ENCODE assay signal across 13 cellular contexts in genomic region chr2:152223997-152224396, GRCh38. TPM values are rescaled to one million over a fixed set of nuclear protein-coding genes. Genes with fewer than 3 reads are reported as not detected.
DNase-seq lines count a peak whose midpoint lies in the region; ATAC-seq, FAIRE-seq and TF ChIP-seq lines count a peak whose summit lies in the region.
"Had no signal": no experiment of that assay in that cellular context is flagged by ENCODE, and none has a peak within 500 bp of the region (broad histone marks: within the 10 kb centered on the region; RNA-seq: fewer than 3 reads in every experiment).

No MANE protein-coding gene starts in this region.

- DNase-seq in IMR-90 (peak; percentile 1), H1 (ENCODE audit: low read depth in 1 of 2, low spot score in 2 of 2) (no peak), smooth muscle cell (lab: John Stamatoyannopoulos, UW; ENCODE audit: unreplicated experiment) (no peak), NCI-H187 treated with DMSO at 0.1 percent for 48 hours (lab: John Stamatoyannopoulos, UW) (no peak), iPS-NIHi11 (ENCODE audit: low spot score) (no peak), frontal cortex (ENCODE audit: low spot score in 2 of 2) (no peak), COLO668 (lab: John Stamatoyannopoulos, UW; ENCODE audit: unreplicated experiment) (no peak)
- DNase-seq: activated gamma-delta T cell, glutamatergic neuron, HFFc6, MM.1S had no signal

- dilution Hi-C loops in IMR-90 (cut with HindIII; ENCODE audit: low sequenced_read_pairs, unreplicated experiment) = no loop called here

- H3K4ac ChIP-seq in IMR-90 (ENCODE audit: low read depth, low read length) (peak overlapping the region; percentile 20; the same call in 1 of the 2 replicates), H1 (replicated peaks; ENCODE audit: insufficient read length, low read depth, low read length) (no peak overlapping the region)

- H2BK15ac ChIP-seq in IMR-90 (ENCODE audit: low read depth, low read length) = no peak overlapping the region; the same call in 2 of the 3 replicates
- H2BK15ac ChIP-seq in H1 (ENCODE audit: low read length) = no peak overlapping the region

- TF ChIP-seq CTCF in IMR-90 (conservative IDR thresholded peaks at IDR 0.05; ENCODE audit: low read depth, low read length) = no peak
- TF ChIP-seq CTCF in H1 (IDR thresholded peaks at IDR 0.05; ENCODE audit: control extremely low read depth in 1 of 3, insufficient read depth in 1 of 3, low read depth in 1 of 3, low read length in 3 of 3) = no peak
- TF ChIP-seq CTCF in liver (IDR thresholded peaks at IDR 0.05; ENCODE audit: low read depth, low read length, missing input control) = no peak
- TF ChIP-seq CTCF in smooth muscle cell (IDR thresholded peaks at IDR 0.05; ENCODE audit: borderline replicate concordance, insufficient read depth, poor library complexity, severe bottlenecking) = no peak

- H3K4me1 ChIP-seq in IMR-90 (ENCODE audit: control insufficient read depth, insufficient read depth, low read length) = peaks cover 6% of the 10 kb centered on the region
- H3K4me1 ChIP-seq in H1 (replicated peaks in 1 of 4; ENCODE audit: control insufficient read depth in 3 of 4, insufficient read depth in 4 of 4, low read length in 3 of 4) = no peaks in the 10 kb centered on the region; a peak in 1 of 7 replicates
- H3K4me1 ChIP-seq in liver (ENCODE audit: control insufficient read depth in 4 of 4, insufficient read depth in 4 of 4, low read length in 3 of 4) = peaks cover 0 to 5% (median 3%) of the 10 kb centered on the region in 4 donors
- H3K4me1 ChIP-seq in smooth muscle cell (ENCODE audit: low read depth) = peaks cover 12% of the 10 kb centered on the region

- H2BK5ac ChIP-seq in IMR-90 (ENCODE audit: low read depth, low read length, poor library complexity, severe bottlenecking) (no peak overlapping the region), H1 (ENCODE audit: low read depth, low read length) (no peak overlapping the region)

- H4K91ac ChIP-seq in IMR-90 (ENCODE audit: insufficient read depth, low read depth, low read length) = peak overlapping the region; percentile 60; the same call in 1 of the 2 replicates
- H4K91ac ChIP-seq in H1 (replicated peaks; ENCODE audit: insufficient read length, low read length) = no peak overlapping the region

- peak; percentile 33; the same call in 1 of the 2 replicates for ATAC-seq in IMR-90 (ENCODE audit: low read depth)

- no peak overlapping the region for H3K4me2 ChIP-seq in IMR-90 (ENCODE audit: low read depth, low read length)
- no peak overlapping the region for H3K4me2 ChIP-seq in H1 (ENCODE audit: insufficient read depth in 1 of 2, low read depth in 2 of 2, low read length in 2 of 2)
- peak overlapping the region; percentile 72 for H3K4me2 ChIP-seq in smooth muscle cell

- H2BK20ac ChIP-seq in IMR-90 (ENCODE audit: low read depth, low read length) (peak overlapping the region; percentile 57), H1 (ENCODE audit: low read length) (no peak overlapping the region)

- POLR2A ChIA-PET in IMR-90 (lab: Charles Lee; ENCODE audit: unreplicated experiment) (interaction anchor here (0.6 kb wide), 1 partner anchor 13 kb away, joined by 3 read pairs; no protein-coding TSS in a partner anchor), H1 (lab: Charles Lee; ENCODE audit: partially characterized antibody) (no interaction called here)

- H3K18ac ChIP-seq in IMR-90 (ENCODE audit: low read depth, low read length) (peak overlapping the region; percentile 8; the same call in 1 of the 2 replicates), H1 (ENCODE audit: extremely low read depth, low read length) (no peak overlapping the region)

- CTCF ChIA-PET in IMR-90 (lab: Yijun Ruan, JAX) = no interaction called here
- CTCF ChIA-PET in H1 (lab: Charles Lee; ENCODE audit: partially characterized antibody) = interaction anchor here (0.7 kb wide), 1 partner anchor 381 kb away, joined by 3 read pairs; no protein-coding TSS in a partner anchor

- H3K79me1 ChIP-seq in IMR-90 (ENCODE audit: low read depth in 1 of 2, low read length in 2 of 2) (no peaks in the 10 kb centered on the region), H1 (ENCODE audit: low read depth, low read length) (no peaks in the 10 kb centered on the region)

- no peak overlapping the region for H2BK12ac ChIP-seq in H1 (ENCODE audit: low read depth, low read length)

- peaks cover 12% of the 10 kb centered on the region for H3F3A ChIP-seq in smooth muscle cell (ENCODE audit: low read depth)

- no peak for FAIRE-seq in H1 (lab: Jason Lieb, UNC)
- FAIRE-seq in frontal cortex (lab: Jason Lieb, UNC) = no peak
- FAIRE-seq: bronchial epithelial cell had no signal

- H3K23me2 ChIP-seq in H1 (ENCODE audit: low read depth, low read length) = no peaks in the 10 kb centered on the region

- no peak overlapping the region for H3K27ac ChIP-seq in IMR-90 (ENCODE audit: insufficient read depth, low read length)
- H3K27ac ChIP-seq in H1 (ENCODE audit: low read depth, low read length) = no peak overlapping the region
- no peak overlapping the region for H3K27ac ChIP-seq in liver (ENCODE audit: low read depth in 1 of 2, low read length in 2 of 2)
- peak overlapping the region; percentile 31 for H3K27ac ChIP-seq in smooth muscle cell (ENCODE audit: low read depth)

- TF ChIP-seq RAD21 in IMR-90 (IDR thresholded peaks at IDR 0.05; ENCODE audit: low read length) (no peak), H1 (IDR thresholded peaks at IDR 0.05 in 1 of 2, conservative IDR thresholded peaks at IDR 0.05 in 1 of 2; ENCODE audit: low read depth in 2 of 2, low read length in 2 of 2) (no peak), liver (IDR thresholded peaks at IDR 0.05) (no peak)

- H3K27me3 ChIP-seq in IMR-90 (ENCODE audit: control insufficient read depth, insufficient read depth, low read length) (no peaks in the 10 kb centered on the region), H1 (replicated peaks in 1 of 4; ENCODE audit: control insufficient read depth in 3 of 4, extremely low read depth in 1 of 4, insufficient read depth in 3 of 4, low read length in 3 of 4) (no peaks in the 10 kb centered on the region), liver (ENCODE audit: control insufficient read depth in 4 of 4, insufficient read depth in 4 of 4, low read length in 3 of 4) (no peaks in the 10 kb centered on the region), smooth muscle cell (ENCODE audit: low read depth) (no peaks in the 10 kb centered on the region)

- no CpG with 5 or more reads among the region's 2 CpGs for WGBS in IMR-90 (ENCODE audit: extremely low coverage in 2 of 2, insufficient read length in 1 of 2), 2 experiments
- 92% methylated on average over 2 of the region's 2 CpGs; no CpG with 5 or more reads in 1 of the 2 experiments for WGBS in H1 (ENCODE audit: extremely low coverage in 1 of 2, insufficient coverage in 1 of 2, insufficient read length in 1 of 2, insufficient replicate concordance in 2 of 2, low coverage in 1 of 2, low lambda C conversion rate in 2 of 2, missing lambda C conversion rate in 1 of 2), 2 experiments
- WGBS in liver = 70% methylated on average over 2 of the region's 2 CpGs
- 43% methylated on average over 2 of the region's 2 CpGs for WGBS in smooth muscle cell (ENCODE audit: low lambda C conversion rate)

- TF ChIP-seq EP300 in H1 (IDR thresholded peaks at IDR 0.05; ENCODE audit: borderline replicate concordance in 1 of 2, low read depth in 2 of 2, low read length in 2 of 2) = no peak

- H3K23ac ChIP-seq in IMR-90 (ENCODE audit: low read depth, low read length) (no peak overlapping the region), H1 (ENCODE audit: insufficient read length) (no peak overlapping the region)

- H3K79me2 ChIP-seq in H1 (ENCODE audit: control insufficient read depth in 1 of 2, insufficient read depth in 2 of 2, low read length in 2 of 2) (no peaks in the 10 kb centered on the region), smooth muscle cell (ENCODE audit: low read depth) (no peaks in the 10 kb centered on the region)

- no peak for TF ChIP-seq POLR2A in IMR-90 (IDR thresholded peaks at IDR 0.05; ENCODE audit: low read depth, low read length)
- TF ChIP-seq POLR2A in H1 (IDR thresholded peaks at IDR 0.05; ENCODE audit: control extremely low read depth in 1 of 2, low read depth in 2 of 2, low read length in 2 of 2) = no peak

- H4K5ac ChIP-seq in IMR-90 (ENCODE audit: low read depth, low read length) = no peak overlapping the region
- no peak overlapping the region for H4K5ac ChIP-seq in H1 (ENCODE audit: insufficient read length, low read depth, low read length)

- no peaks in the 10 kb centered on the region for H3K36me3 ChIP-seq in IMR-90 (ENCODE audit: control insufficient read depth, insufficient read depth, low read length)
- H3K36me3 ChIP-seq in H1 (ENCODE audit: control insufficient read depth in 2 of 4, insufficient read depth in 4 of 4, low read length in 3 of 4) = no peaks in the 10 kb centered on the region
- H3K36me3 ChIP-seq in liver (ENCODE audit: control insufficient read depth in 4 of 4, insufficient read depth in 3 of 4, low read depth in 1 of 4, low read length in 3 of 4) = no peaks in the 10 kb centered on the region
- no peaks in the 10 kb centered on the region for H3K36me3 ChIP-seq in smooth muscle cell (ENCODE audit: low read depth)

- BruUV-seq in IMR-90 (replicated peaks; lab: Mats Ljungman, UMichigan) = no TSS peak

- H2BK120ac ChIP-seq in IMR-90 (ENCODE audit: low read depth, low read length) = peak overlapping the region; percentile 56
- H2BK120ac ChIP-seq in H1 (replicated peaks; ENCODE audit: low read depth, low read length) = no peak overlapping the region

- H4K20me1 ChIP-seq in IMR-90 (ENCODE audit: insufficient read depth, low read length) = no peaks in the 10 kb centered on the region
- H4K20me1 ChIP-seq in H1 (replicated peaks in 1 of 2; ENCODE audit: control insufficient read depth in 1 of 2, insufficient read depth in 2 of 2, low read length in 2 of 2) = no peaks in the 10 kb centered on the region
- no peaks in the 10 kb centered on the region for H4K20me1 ChIP-seq in smooth muscle cell (ENCODE audit: low read depth)

- H3K9me3 ChIP-seq in IMR-90 (ENCODE audit: control insufficient read depth, insufficient read depth, low read length) (no peaks in the 10 kb centered on the region), H1 (ENCODE audit: insufficient read depth in 2 of 2, low read depth in 1 of 2, low read length in 1 of 2) (no peaks in the 10 kb centered on the region), liver (ENCODE audit: control insufficient read depth in 4 of 4, low read length in 3 of 4) (no peaks in the 10 kb centered on the region), smooth muscle cell (replicated peaks; ENCODE audit: low read depth) (no peaks in the 10 kb centered on the region)

- no peak overlapping the region for H3K9ac ChIP-seq in IMR-90 (ENCODE audit: low read depth, low read length)
- no peak overlapping the region for H3K9ac ChIP-seq in H1 (replicated peaks in 1 of 4; ENCODE audit: extremely low read depth in 1 of 4, low read depth in 3 of 4, low read length in 3 of 4)
- H3K9ac ChIP-seq in liver (ENCODE audit: low read depth in 1 of 2, low read length in 2 of 2) = no peak overlapping the region
- no peak overlapping the region for H3K9ac ChIP-seq in smooth muscle cell (ENCODE audit: low read depth)

- H3K56ac ChIP-seq in IMR-90 (ENCODE audit: extremely low read depth, insufficient read depth, low read length) (no peak overlapping the region), H1 (replicated peaks; ENCODE audit: insufficient read length, low read depth, low read length) (no peak overlapping the region)

- H3K14ac ChIP-seq in IMR-90 (replicated peaks; ENCODE audit: low read depth, low read length) (0 out of 2 replicates have a peak overlapping the region, but pooled peaks have one; percentile 60), H1 (ENCODE audit: insufficient read length) (no peak overlapping the region)

- H2AK9ac ChIP-seq in IMR-90 (replicated peaks; ENCODE audit: low read depth, low read length, poor library complexity) = no peak overlapping the region

- peak overlapping the region; percentile 80 for H2AFZ ChIP-seq in IMR-90 (replicated peaks; ENCODE audit: low read length, poor library complexity)
- H2AFZ ChIP-seq in H1 (ENCODE audit: low read length) = peak overlapping the region; percentile 17; the same call in 1 of the 2 replicates
- H2AFZ ChIP-seq in smooth muscle cell (ENCODE audit: low read depth) = peak overlapping the region; percentile 98

- peak overlapping the region; percentile 13 to 30; a peak in 1 of 4 replicates for H4K8ac ChIP-seq in IMR-90 (ENCODE audit: low read depth in 2 of 2, low read length in 2 of 2)
- no peak overlapping the region for H4K8ac ChIP-seq in H1 (ENCODE audit: extremely low read depth, insufficient read depth, low read length)

- no peak overlapping the region for H2AK5ac ChIP-seq in IMR-90 (ENCODE audit: low read depth, low read length)
- no peak overlapping the region for H2AK5ac ChIP-seq in H1 (ENCODE audit: low read depth, low read length)

- intact Hi-C loops in IMR-90 (cut with micrococcal nuclease) = no loop called here

- H3K4me3 ChIP-seq in IMR-90 (ENCODE audit: insufficient read depth, low read depth, low read length) (no peak overlapping the region), H1 (ENCODE audit: extremely low read depth in 1 of 4, insufficient read depth in 2 of 4, low read depth in 3 of 4, low read length in 4 of 4) (no peak overlapping the region), liver (ENCODE audit: low read depth in 1 of 3, low read length in 3 of 3) (no peak overlapping the region), smooth muscle cell (no peak overlapping the region)

- H3K9me1 ChIP-seq in IMR-90 (ENCODE audit: insufficient read depth, low read length) = 0 out of 2 replicates have a peak, but pooled peaks cover under 1% of the 10 kb centered on the region

- in situ Hi-C loops in IMR-90 (cut with MboI; ENCODE audit: low sequenced_read_pairs) = no loop called here

RNA-seq across cellular contexts. Expression of gene STAM2, which starts 48.4 kb away (rescaled TPM):
- total RNA-seq in IMR-90 (2012; rRNA removed) = 29.2 and 55.0 TPM in 2 replicates
- polyA plus RNA-seq in IMR-90 (2012; rRNA removed) = 10.1 and 12.5 TPM in 2 replicates
- polyA plus RNA-seq in IMR-90 (2012; cell fraction: cytosol; rRNA removed) = 1.9 and 2.4 TPM in 2 replicates
- polyA plus RNA-seq in IMR-90 (2012; cell fraction: nucleus; rRNA removed; ENCODE audit: low replicate concordance) = 4.8 and 35.4 TPM in 2 replicates
- 9.4 and 9.9 TPM in 2 replicates for total RNA-seq in H1 (2021; fragmentation: NEBNext Ultra II Directional; extraction: Animal tissue kit (Norgen Biotek cat#: 25700))
- polyA plus RNA-seq in H1 (2011; rRNA removed) = 3.2 and 5.4 TPM in 2 replicates
- 4.0 TPM for polyA plus RNA-seq in H1 (2011; cell fraction: cytosol; rRNA removed)
- 4.9 TPM for polyA plus RNA-seq in H1 (2011; cell fraction: nucleus; rRNA removed)
- 4.0 to 4.9 TPM (median 4.5 TPM) in 4 replicates for polyA plus RNA-seq in H1 (2012, experiment 1 of 2)
- 0.26 TPM for polyA plus RNA-seq in H1 (2012, experiment 2 of 2)
- polyA plus RNA-seq in H1 (2013, experiment 1 of 2) = 5.7 TPM
- 5.8 TPM for polyA plus RNA-seq in H1 (2013, experiment 2 of 2)
- 9.8 and 12.2 TPM in 2 replicates for polyA minus RNA-seq in H1 (2011; rRNA and poly(A)+ RNA removed)
- 8.8 TPM for polyA minus RNA-seq in H1 (2011; cell fraction: cytosol; rRNA and poly(A)+ RNA removed)
- polyA minus RNA-seq in H1 (2011; cell fraction: nucleus; rRNA and poly(A)+ RNA removed) = 9.9 TPM
- total RNA-seq in liver = 10 to 100 TPM; 10.3 to 18.0 TPM
- 1 to 10 TPM; 4.0 TPM for polyA plus RNA-seq in liver
- total RNA-seq in smooth muscle cell = 58.2 and 59.6 TPM in 2 replicates
- polyA plus RNA-seq in smooth muscle cell = 11.9 and 12.2 TPM in 2 replicates
- 63.6 TPM for total RNA-seq in frontal cortex

Comparison
In these comparisons a context has a peak if more than half of its experiments do, and no peak if none do; other contexts are left out.
1. H2AFZ ChIP-seq: peak in every context shown above with its lines; median percentile 98 in smooth muscle cell; 80 in IMR-90; 17 in H1.